ENCODE assay signal across 8 cellular contexts in the genomic region with DNA sequence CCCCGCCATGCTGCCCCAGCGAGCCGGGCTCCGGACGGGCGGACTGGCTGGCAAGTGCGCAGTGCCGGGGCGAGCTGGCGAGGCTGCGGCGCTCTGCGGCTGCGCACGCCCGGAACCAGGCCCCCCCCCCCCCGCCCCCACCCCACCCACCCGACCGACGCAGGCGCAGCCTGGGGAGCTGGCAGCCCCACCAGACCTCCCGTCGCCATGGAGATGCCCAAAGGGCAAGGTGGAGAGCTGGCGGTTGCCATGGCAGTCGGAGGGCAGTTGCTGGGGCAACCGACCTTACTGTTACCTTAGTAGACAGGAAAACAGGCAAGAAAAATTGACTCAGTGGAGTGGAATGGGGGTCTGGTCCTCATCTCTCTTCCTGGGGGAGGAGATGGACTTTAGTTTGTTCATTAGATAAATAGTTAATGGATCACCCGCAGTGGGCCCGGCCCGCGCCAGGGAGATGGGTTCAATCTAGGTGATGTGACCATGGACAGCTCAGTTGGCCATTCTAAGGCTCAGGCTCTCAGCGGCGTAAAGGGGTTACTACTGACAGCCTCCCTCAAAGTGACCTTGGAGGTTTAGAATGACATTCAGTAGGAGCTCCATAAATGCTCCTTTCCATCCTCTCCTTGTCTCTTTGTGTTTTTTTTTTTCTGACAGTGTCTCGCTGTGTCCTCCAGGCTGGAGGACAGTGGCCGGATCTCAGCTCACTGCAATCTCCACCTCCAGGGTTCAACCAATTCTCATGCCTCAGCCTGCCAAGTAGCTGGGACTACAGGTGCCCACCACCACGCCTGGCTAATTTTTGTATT. TPM values are rescaled to one million over a fixed set of nuclear protein-coding genes. Genes with fewer than 3 reads are reported as not detected.
DNase-seq lines count a peak whose midpoint lies in the region; FAIRE-seq and TF ChIP-seq lines count a peak whose summit lies in the region.

A gene with protein sequence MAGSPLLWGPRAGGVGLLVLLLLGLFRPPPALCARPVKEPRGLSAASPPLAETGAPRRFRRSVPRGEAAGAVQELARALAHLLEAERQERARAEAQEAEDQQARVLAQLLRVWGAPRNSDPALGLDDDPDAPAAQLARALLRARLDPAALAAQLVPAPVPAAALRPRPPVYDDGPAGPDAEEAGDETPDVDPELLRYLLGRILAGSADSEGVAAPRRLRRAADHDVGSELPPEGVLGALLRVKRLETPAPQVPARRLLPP (minus strand): TSS at position 87 of the 806 bp plus-strand sequence. CDS start 78 bp downstream, at position 9.

- FAIRE-seq in GM12892 (lab: Jason Lieb, UNC): no peak

- no peak within 1 kb of the TSS for H3K27ac Mint-ChIP-seq in neural crest cell (ENCODE audit: unreplicated experiment)

- H3K9me3 Mint-ChIP-seq in neural crest cell: no peaks in the 10 kb centered on the region

- TF ChIP-seq POLR2A in GM12892 (IDR thresholded peaks at IDR 0.05; ENCODE audit: low read depth, low read length): no peak

- H3K27me3 Mint-ChIP-seq in neural crest cell (ENCODE audit: low read depth): peaks cover 65% of the 10 kb centered on the region

- H3K4me1 Mint-ChIP-seq in neural crest cell: peaks cover 12% of the 10 kb centered on the region

- H3K27me3 ChIP-seq in cardiac muscle cell (peaks cover 74% of the 10 kb centered on the region), SJSA1 (replicated peaks) (peaks cover 5% of the 10 kb centered on the region; the same call in 1 of the 2 replicates)

- DNase-seq in cardiac muscle cell (ENCODE audit: low read depth in 1 of 2, low spot score in 1 of 2): no peak
- DNase-seq in cardiac septum (ENCODE audit: low spot score): no peak
- no peak for DNase-seq in SJSA1 (ENCODE audit: low read depth in 1 of 2, low spot score in 2 of 2)
- DNase-seq in cerebellum (ENCODE audit: low spot score): peak; percentile 73
- peak; percentile 32 for DNase-seq in neural crest cell (ENCODE audit: low read depth, low spot score)
- DNase-seq in GM12892 (ENCODE audit: insufficient read length): no peak
- DNase-seq in NCI-H510A treated with DMSO at 0.1 percent for 48 hours (lab: John Stamatoyannopoulos, UW): no peak
- DNase-seq in KG1 (lab: John Stamatoyannopoulos, UW): no peak

- peak within 1 kb of the TSS; percentile 41 for H3K4me3 ChIP-seq in cardiac muscle cell
- H3K4me3 ChIP-seq in SJSA1: peak within 1 kb of the TSS; percentile 28

- H3K27ac ChIP-seq in cardiac muscle cell (no peak within 1 kb of the TSS), SJSA1 (no peak within 1 kb of the TSS)

- no peaks in the 10 kb centered on the region for H3K4me1 ChIP-seq in cardiac muscle cell (ENCODE audit: low read depth)
- H3K4me1 ChIP-seq in SJSA1 (replicated peaks): no peaks in the 10 kb centered on the region

- H3K4me3 Mint-ChIP-seq in neural crest cell: peak within 1 kb of the TSS; percentile 85

- intact Hi-C loops in cardiac septum (cut with DNase I): no loop called here

- H3K36me3 ChIP-seq in cardiac muscle cell (no peaks in the 10 kb centered on the region), SJSA1 (no peaks in the 10 kb centered on the region)

- no peaks in the 10 kb centered on the region for H3K36me3 Mint-ChIP-seq in neural crest cell (ENCODE audit: low read depth)

- H3K9me3 ChIP-seq in cardiac muscle cell (ENCODE audit: low read depth) (no peaks in the 10 kb centered on the region), SJSA1 (replicated peaks) (no peaks in the 10 kb centered on the region)

- TF ChIP-seq CTCF in cardiac muscle cell (IDR thresholded peaks at IDR 0.05; ENCODE audit: low read depth, low read length) (no peak), neural crest cell (conservative IDR thresholded peaks at IDR 0.05) (no peak)

RNA-seq across cellular contexts. Expression of the gene that starts here (rescaled TPM):
- total RNA-seq in cardiac muscle cell (7.1 and 8.5 TPM in 2 replicates), cardiac septum (4.1 TPM), cerebellum (35.7 TPM), neural crest cell (9.3 and 12.7 TPM in 2 replicates)
- polyA plus RNA-seq in cardiac muscle cell: 5.4 and 8.7 TPM in 2 replicates
- total RNA-seq in SJSA1 (2014; rRNA removed; shearing (Covaris generic)): 2.7 and 3.2 TPM in 2 replicates
- not detected for polyA plus RNA-seq in GM12892 (2012; ENCODE audit: missing spikeins)

Comparison
In these comparisons a context has a peak if more than half of its experiments do, and no peak if none do; other contexts are left out.
1. DNase-seq: peak in cerebellum (single experiment) and neural crest cell (single experiment); none in cardiac muscle cell (0 of 2), cardiac septum (single experiment), SJSA1 (0 of 2), GM12892 (single experiment), NCI-H510A treated with DMSO at 0.1 percent for 48 hours (single experiment) and KG1 (single experiment).